In genomic region chr5:151037561-151038291, GRCh38 we compare ENCODE assay signal across 11 cellular contexts. TPM values are rescaled to one million over a fixed set of nuclear protein-coding genes. Genes with fewer than 3 reads are reported as not detected.
DNase-seq lines count a peak whose midpoint lies in the region; ATAC-seq and TF ChIP-seq lines count a peak whose summit lies in the region.
"Had no signal": no experiment of that assay in that cellular context is flagged by ENCODE, and none has a peak within 500 bp of the region (broad histone marks: within the 10 kb centered on the region; RNA-seq: fewer than 3 reads in every experiment).

No MANE protein-coding gene starts in this region.

- no peaks in the 10 kb centered on the region for H3K27me3 ChIP-seq in right cardiac atrium (ENCODE audit: control insufficient read depth, insufficient read depth)
- H3K27me3 ChIP-seq in sigmoid colon: no peaks in the 10 kb centered on the region
- H3K27me3 ChIP-seq in mesendoderm (ENCODE audit: insufficient read depth, low read length, poor library complexity): no peaks in the 10 kb centered on the region
- H3K27me3 ChIP-seq: dorsolateral prefrontal cortex had no signal

- no peak overlapping the region for H3K9ac ChIP-seq in mesendoderm (ENCODE audit: low read length)

- peak overlapping the region; percentile 56 for H3K27ac ChIP-seq in right cardiac atrium (ENCODE audit: low read length)
- H3K27ac ChIP-seq in sigmoid colon: peak overlapping the region; percentile 60 to 79 (median 72)
- no peak overlapping the region for H3K27ac ChIP-seq in mesendoderm (ENCODE audit: low read depth, low read length)

- H3K9me3 ChIP-seq in right cardiac atrium (ENCODE audit: control insufficient read depth, low read length) (no peaks in the 10 kb centered on the region), sigmoid colon (no peaks in the 10 kb centered on the region)

- H2BK5ac ChIP-seq in mesendoderm (ENCODE audit: low read length): no peak overlapping the region

- no peak for TF ChIP-seq CTCF in astrocyte of the cerebellum (IDR thresholded peaks at IDR 0.05; ENCODE audit: low read depth, low read length, missing control alignments)
- TF ChIP-seq CTCF in sigmoid colon (IDR thresholded peaks at IDR 0.05): no peak

- H3K23ac ChIP-seq in mesendoderm (ENCODE audit: low read length): no peak overlapping the region

- no peaks in the 10 kb centered on the region for H3K79me2 ChIP-seq in mesendoderm (ENCODE audit: control insufficient read depth, insufficient read depth, low read length)

- H2BK120ac ChIP-seq in mesendoderm (ENCODE audit: low read depth, low read length): no peak overlapping the region

- ATAC-seq in right cardiac atrium (peak; percentile 60 to 76), HG02759 (IDR thresholded peaks at IDR 0.05; ENCODE audit: unreplicated experiment) (no peak), GM19035 (IDR thresholded peaks at IDR 0.05; ENCODE audit: unreplicated experiment) (no peak)
- ATAC-seq: activated CD8-positive, alpha-beta T cell treated with anti-CD3 and anti-CD28 coated beads, Interleukin-2, amount 10 ng/mL, durations not matched to agents 7 days and 5 days; naive thymus-derived CD4-positive, alpha-beta T cell had no signal

- in situ Hi-C loops in astrocyte of the cerebellum (cut with HindIII; ENCODE audit: low sequenced_read_pairs): loop anchor here (5.0 kb wide), 2 partner anchors 40 to 55 kb away; no protein-coding TSS in a partner anchor

- no peak overlapping the region for H2BK15ac ChIP-seq in mesendoderm (replicated peaks; ENCODE audit: low read depth)

- no peak overlapping the region for H4K8ac ChIP-seq in mesendoderm (ENCODE audit: low read depth, low read length)

- DNase-seq in EL (peak; percentile 75), astrocyte of the cerebellum (ENCODE audit: low read depth) (peak; percentile 49), right cardiac atrium (peak in 2 of 3 donors; percentile 42 to 76), sigmoid colon (peak; percentile 81), NCI-H2196 (lab: John Stamatoyannopoulos, UW; ENCODE audit: unreplicated experiment) (no peak), mesendoderm (no peak)
- DNase-seq: activated CD8-positive, alpha-beta T cell treated with anti-CD3 and anti-CD28 coated beads, Interleukin-2, amount 10 ng/mL, durations not matched to agents 7 days and 5 days; dorsolateral prefrontal cortex; naive thymus-derived CD4-positive, alpha-beta T cell had no signal

- intact Hi-C loops in right cardiac atrium (cut with DNase I): no loop called here
- intact Hi-C loops in sigmoid colon (cut with DNase I): no loop called here

- H3K79me1 ChIP-seq in mesendoderm (ENCODE audit: low read length): no peaks in the 10 kb centered on the region

- no peak overlapping the region for H2AK5ac ChIP-seq in mesendoderm (ENCODE audit: low read length)

- H3K4me3 ChIP-seq in astrocyte of the cerebellum (ENCODE audit: low read depth, low read length) (no peak overlapping the region), right cardiac atrium (ENCODE audit: low read length) (no peak overlapping the region), sigmoid colon (no peak overlapping the region), mesendoderm (ENCODE audit: low read length) (no peak overlapping the region)
- H3K4me3 ChIP-seq: dorsolateral prefrontal cortex had no signal

- H3K18ac ChIP-seq in mesendoderm (ENCODE audit: low read length): no peak overlapping the region

- H3K56ac ChIP-seq in mesendoderm (ENCODE audit: low read length): no peak overlapping the region

- H3K4ac ChIP-seq in mesendoderm (ENCODE audit: low read depth, low read length): no peak overlapping the region

- peaks cover 32 to 89% (median 56%) of the 10 kb centered on the region in 4 donors for H3K36me3 ChIP-seq in sigmoid colon
- peaks cover 2% of the 10 kb centered on the region for H3K36me3 ChIP-seq in mesendoderm (ENCODE audit: control insufficient read depth, insufficient read depth, low read length)

- TF ChIP-seq POLR2A in sigmoid colon (IDR thresholded peaks at IDR 0.05): no peak

- no peak for TF ChIP-seq EP300 in sigmoid colon (IDR thresholded peaks at IDR 0.05)

- no peak overlapping the region for H3K4me2 ChIP-seq in mesendoderm (ENCODE audit: low read length)

- 41% methylated on average over 10 of the region's 10 CpGs for WGBS in right cardiac atrium
- 84 to 85% methylated on average over 10 of the region's 10 CpGs for WGBS in sigmoid colon, 2 donors
- no CpG with 5 or more reads among the region's 10 CpGs for WGBS in mesendoderm (ENCODE audit: extremely low coverage, insufficient coverage, low lambda C conversion rate)

- H3K4me1 ChIP-seq in right cardiac atrium (ENCODE audit: control insufficient read depth, insufficient read depth, low read length): peaks cover 28% of the 10 kb centered on the region
- H3K4me1 ChIP-seq in sigmoid colon: peaks cover 0 to 28% (median 22%) of the 10 kb centered on the region in 4 donors
- peaks cover 2% of the 10 kb centered on the region for H3K4me1 ChIP-seq in mesendoderm (ENCODE audit: control insufficient read depth, low read depth, low read length)

- H4K5ac ChIP-seq in mesendoderm (ENCODE audit: low read length): no peak overlapping the region

RNA-seq across cellular contexts. Expression of gene GPX3, which starts 17.3 kb away (rescaled TPM):
- total RNA-seq in right cardiac atrium: 1,000 to 10,000 TPM; 1,359 to 2,012 (median 1,429) TPM
- 1,982 TPM for polyA plus RNA-seq in right cardiac atrium
- 1,000 to 10,000 TPM in 2 of 4 donors, 100 to 1,000 TPM in 2; 616 to 2,079 (median 918) TPM for total RNA-seq in sigmoid colon
- 1,000 to 10,000 TPM in 1 of 3 donors, 100 to 1,000 TPM in 1, 10 to 100 TPM in 1; 85.1 to 1,326 (median 302) TPM for polyA plus RNA-seq in sigmoid colon
- polyA plus RNA-seq in mesendoderm (2013, experiment 1 of 2): 47.2 TPM
- polyA plus RNA-seq in mesendoderm (2013, experiment 2 of 2): 46.5 TPM
- total RNA-seq: activated CD8-positive, alpha-beta T cell treated with anti-CD3 and anti-CD28 coated beads, Interleukin-2, amount 10 ng/mL, durations not matched to agents 7 days and 5 days had no signal

RNA-seq across cellular contexts. Expression of gene TNIP1, which starts 43.1 kb away (rescaled TPM):
- total RNA-seq in right cardiac atrium (10 to 100 TPM; 77.0 to 98.2 (median 86.1) TPM), sigmoid colon (10 to 100 TPM; 55.1 to 73.1 (median 62.8) TPM)
- polyA plus RNA-seq in right cardiac atrium (71.5 TPM), sigmoid colon (100 to 1,000 TPM; 153 to 210 (median 195) TPM)
- polyA plus RNA-seq in mesendoderm (2013, experiment 1 of 2): 13.7 TPM
- polyA plus RNA-seq in mesendoderm (2013, experiment 2 of 2): 14.2 TPM

Comparison
In these comparisons a context has a peak if more than half of its experiments do, and no peak if none do; other contexts are left out.
1. DNase-seq: peak in EL (single experiment), astrocyte of the cerebellum (single experiment), right cardiac atrium (2 of 3) and sigmoid colon (single experiment); none in NCI-H2196 (single experiment) and mesendoderm (single experiment).
2. ATAC-seq: peak in right cardiac atrium (2 of 2); none in HG02759 (single experiment) and GM19035 (single experiment).